In genomic region chr14:29475641-29476040, GRCh38 we compare ENCODE assay signal across 16 cellular contexts.
DNase-seq lines count a peak whose midpoint lies in the region; ATAC-seq lines count a peak whose summit lies in the region.
"Had no signal": no experiment of that assay in that cellular context is flagged by ENCODE, and none has a peak within 500 bp of the region (broad histone marks: within the 10 kb centered on the region; RNA-seq: fewer than 3 reads in every experiment).

No MANE protein-coding gene starts in this region.

- intact Hi-C loops in left ventricle myocardium superior (cut with micrococcal nuclease): no loop called here

- no peak for ATAC-seq in left ventricle myocardium superior
- ATAC-seq in HG03280 (IDR thresholded peaks at IDR 0.05; ENCODE audit: unreplicated experiment): no peak
- ATAC-seq: A549, T-cell had no signal

- DNase-seq in EH (ENCODE audit: low read depth) (peak; percentile 62), HT1080 (ENCODE audit: low read depth) (peak; percentile 22), RPMI7951 (ENCODE audit: low read depth) (peak; percentile 34), epithelial cell of prostate (ENCODE audit: low read depth, low spot score) (peak; percentile 41), NCI-H510A treated with DMSO at 0.1 percent for 48 hours (lab: John Stamatoyannopoulos, UW) (no peak), left ventricle myocardium superior (no peak), kidney tubule cell (ENCODE audit: low spot score) (no peak)
- DNase-seq: DMS53, KBM-7, NCI-H1092 treated with DMSO at 0.1 percent for 48 hours, NCI-H146, NCI-H2029, NCI-H526, T-cell had no signal

- no peak overlapping the region for H3K27ac ChIP-seq in epithelial cell of prostate
- H3K27ac ChIP-seq: A549 had no signal

Comparison
In these comparisons a context has a peak if more than half of its experiments do, and no peak if none do; other contexts are left out.
1. DNase-seq: peak in EH (single experiment), HT1080 (single experiment), RPMI7951 (single experiment) and epithelial cell of prostate (single experiment); none in NCI-H510A treated with DMSO at 0.1 percent for 48 hours (single experiment), left ventricle myocardium superior (single experiment) and kidney tubule cell (single experiment).